8 cellular contexts compared by ENCODE assay signal in the genomic region with DNA sequence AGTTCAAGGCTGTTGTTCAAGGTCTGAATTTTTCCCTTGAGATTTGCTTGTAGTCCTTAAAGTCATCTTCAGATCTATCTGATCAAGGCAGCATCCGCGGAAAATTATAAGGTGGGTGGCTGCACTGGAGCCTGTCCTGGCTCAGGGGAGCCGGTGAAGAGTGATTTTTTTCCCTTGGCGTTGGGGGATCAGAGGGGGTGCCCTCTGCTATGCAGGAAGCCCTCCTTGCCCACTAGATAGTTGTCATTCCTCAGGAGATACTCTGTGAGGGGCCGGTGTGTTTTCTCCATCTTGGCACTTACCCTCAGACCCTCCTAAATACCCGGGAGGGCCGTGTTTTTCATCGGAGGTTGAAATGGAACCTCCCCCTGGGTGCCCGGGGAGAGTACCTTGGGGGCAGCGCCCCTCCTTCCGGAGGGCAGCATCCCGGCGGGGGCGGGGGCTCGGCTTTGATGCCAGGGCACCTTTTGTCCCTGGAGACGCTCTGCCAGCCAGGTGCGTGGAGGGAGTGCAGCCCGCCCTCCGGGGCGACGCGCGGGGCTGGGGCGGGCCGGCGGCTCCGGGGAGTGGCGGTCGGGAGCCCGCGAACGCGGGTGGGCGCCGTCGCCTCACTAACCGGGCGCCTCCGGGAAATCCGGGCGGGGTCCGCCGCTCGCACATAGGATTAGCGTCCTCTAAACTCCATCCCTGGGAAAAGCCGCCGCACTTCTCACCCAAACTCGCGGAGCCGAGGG. TPM values are rescaled to one million over a fixed set of nuclear protein-coding genes. Genes with fewer than 3 reads are reported as not detected.
DNase-seq lines count a peak whose midpoint lies in the region; ATAC-seq and TF ChIP-seq lines count a peak whose summit lies in the region.
"Not testable (repeated sequence)": the region's sequence is repeated elsewhere in the genome, so short reads cannot be mapped to it uniquely, and the experiment has no call there.

No MANE protein-coding gene starts in this region.

- TF ChIP-seq EP300 in esophagus muscularis mucosa (IDR thresholded peaks at IDR 0.05) = not testable (repeated sequence)

- peak; percentile 2 for DNase-seq in CD1c-positive myeloid dendritic cell (ENCODE audit: extremely low spot score)
- peak; percentile 3 for DNase-seq in RPMI7951 (ENCODE audit: low read depth)
- peak; percentile 44 for DNase-seq in activated effector memory CD4-positive, alpha-beta T cell treated with Interleukin-2 at 50 U/mL for 16 hours
- not testable (repeated sequence) for DNase-seq in esophagus muscularis mucosa (ENCODE audit: extremely low spot score)
- DNase-seq in stimulated activated CD8-positive, alpha-beta memory T cell treated with anti-CD3 and anti-CD28 coated beads, Interleukin-15, amount 100 ng/mL, for 24 hours (ENCODE audit: low read depth) = peak; percentile 14

- peaks cover 0 to 15% (median 6%) of the 10 kb centered on the region in 4 donors for H3K36me3 ChIP-seq in esophagus muscularis mucosa
- not testable (repeated sequence) for H3K36me3 ChIP-seq in muscle layer of colon (ENCODE audit: insufficient read depth, low read length)

- H3K4me3 ChIP-seq in esophagus muscularis mucosa (peak overlapping the region; percentile 73 to 99 (median 88)), muscle layer of colon (ENCODE audit: low read depth in 1 of 2, low read length in 2 of 2) (peak overlapping the region; percentile 46 to 57)

- peaks cover 24 to 36% (median 35%) of the 10 kb centered on the region in 4 donors for H3K4me1 ChIP-seq in esophagus muscularis mucosa
- peaks cover 18% of the 10 kb centered on the region for H3K4me1 ChIP-seq in muscle layer of colon (ENCODE audit: insufficient read depth, low read length)

- intact Hi-C loops in esophagus muscularis mucosa (cut with DNase I) = not testable (repeated sequence)

- TF ChIP-seq CTCF in esophagus muscularis mucosa (IDR thresholded peaks at IDR 0.05) = not testable (repeated sequence)

- H3K27me3 ChIP-seq in esophagus muscularis mucosa; muscle layer of colon (ENCODE audit: control insufficient read depth in 1 of 2, insufficient read depth in 2 of 2, low read length in 2 of 2): not testable (repeated sequence)

- not testable (repeated sequence) for TF ChIP-seq POLR2A in esophagus muscularis mucosa (IDR thresholded peaks at IDR 0.05; ENCODE audit: low read depth)

- H3K9ac ChIP-seq in muscle layer of colon (ENCODE audit: low read length) = peak overlapping the region; percentile 34

- 10% methylated on average over 11 of the region's 50 CpGs for WGBS in esophagus muscularis mucosa

- H3K9me3 ChIP-seq in esophagus muscularis mucosa; muscle layer of colon (ENCODE audit: low read length): not testable (repeated sequence)

- ATAC-seq in GM19455 (IDR thresholded peaks at IDR 0.05; ENCODE audit: unreplicated experiment) = peak; percentile 18
- peak; percentile 17 for ATAC-seq in HG03175 (IDR thresholded peaks at IDR 0.05; ENCODE audit: unreplicated experiment)

- H3K27ac ChIP-seq in esophagus muscularis mucosa (replicated peaks in 1 of 4) (peak overlapping the region; percentile 97 to 99 (median 99)), muscle layer of colon (ENCODE audit: low read depth, low read length) (peak overlapping the region; percentile 53)

RNA-seq across cellular contexts. Expression of a gene that starts 53.7 kb away (rescaled TPM):
- 29.2 and 30.8 TPM in 2 replicates for total RNA-seq in RPMI7951 (2014; rRNA removed; shearing (Covaris generic))
- total RNA-seq in esophagus muscularis mucosa = 10 to 100 TPM; 19.9 to 23.5 (median 21.0) TPM
